8 cellular contexts compared by ENCODE assay signal in the genomic region with DNA sequence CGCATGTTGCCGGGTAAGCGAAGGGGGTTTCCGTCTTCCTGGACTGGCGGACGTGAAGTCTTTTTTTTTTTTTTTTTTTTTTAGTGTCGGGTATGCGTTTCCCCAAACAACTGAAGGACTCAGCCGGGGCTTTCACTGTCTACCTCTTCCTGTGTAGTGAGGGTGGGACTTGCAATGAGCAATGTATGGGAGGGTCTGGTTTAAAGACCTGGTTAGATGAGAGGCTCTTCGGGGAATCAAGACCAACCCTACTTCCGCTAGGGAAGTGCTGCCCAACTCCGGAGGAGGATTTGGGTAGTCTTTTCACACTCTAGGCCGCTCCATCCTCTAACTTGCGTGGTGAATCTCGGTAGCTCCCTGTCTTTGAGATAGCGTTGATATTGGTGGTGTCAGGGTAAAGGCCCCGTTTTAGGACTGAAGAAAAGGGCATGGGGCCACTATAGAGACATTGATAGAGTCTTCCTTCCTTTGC. TPM values are rescaled to one million over a fixed set of nuclear protein-coding genes. Genes with fewer than 3 reads are reported as not detected.
A peak's percentile ranks its signal among the peaks of the same experiment; 100 is the strongest.
DNase-seq lines count a peak whose midpoint lies in the region; ATAC-seq and TF ChIP-seq lines count a peak whose summit lies in the region.

No MANE protein-coding gene starts in this region.

- in situ Hi-C loops in transverse colon (cut with MboI; ENCODE audit: low pct_ligation_motif_present in 1 of 4, low pct_unique_long_range_greater_than_20kb in 1 of 4, low sequenced_read_pairs in 3 of 4) = no loop called here

- H3K4me1 ChIP-seq in transverse colon = peaks cover 19 to 45% (median 34%) of the 10 kb centered on the region in 4 donors

- no peak for TF ChIP-seq POLR2A in transverse colon (IDR thresholded peaks at IDR 0.05)

- H3K27me3 ChIP-seq in transverse colon = no peaks in the 10 kb centered on the region

- no peaks in the 10 kb centered on the region for H3K36me3 ChIP-seq in transverse colon

- DNase-seq in CMK (ENCODE audit: low read depth) = peak; percentile 82
- DNase-seq in activated T-helper 9 cell treated with anti-CD3 and anti-CD28 coated beads, Interleukin-2, amount 50 U/mL, for 16 hours (ENCODE audit: low read depth) = peak; percentile 70
- peak; percentile 60 to 73 for DNase-seq in foreskin fibroblast
- DNase-seq in occipital lobe (lab: John Stamatoyannopoulos, UW) = peak; percentile 26
- peak; percentile 47 for DNase-seq in transverse colon

- TF ChIP-seq EP300 in transverse colon (IDR thresholded peaks at IDR 0.05; ENCODE audit: low read depth) = no peak

- no peaks in the 10 kb centered on the region for H3K9me3 ChIP-seq in transverse colon

- intact Hi-C loops in transverse colon (cut with DNase I; ENCODE audit: low total_unique reads) = no loop called here

- H3K27ac ChIP-seq in transverse colon = peak overlapping the region; percentile 98 to 99 (median 98)

- TF ChIP-seq CTCF in foreskin fibroblast (IDR thresholded peaks at IDR 0.05; ENCODE audit: low read depth, low read length) (no peak), transverse colon (IDR thresholded peaks at IDR 0.05) (no peak)

- 0% methylated on average over 17 of the region's 17 CpGs; no CpG with 5 or more reads in 1 of the 2 donors for WGBS in transverse colon (ENCODE audit: low coverage in 1 of 2), 2 donors

- H3K4me3 ChIP-seq in foreskin fibroblast (ENCODE audit: low read depth in 1 of 2, low read length in 2 of 2) (peak overlapping the region; percentile 68 to 100), transverse colon (peak overlapping the region; percentile 81 to 97 (median 90))

- ATAC-seq in GM19395 (IDR thresholded peaks at IDR 0.05; ENCODE audit: unreplicated experiment) = peak; percentile 44
- ATAC-seq in HG03469 (IDR thresholded peaks at IDR 0.05; ENCODE audit: unreplicated experiment) = peak; percentile 27

TF ChIP-seq in PFSK-1, 5 proteins besides CTCF, POLR2A, EP300 and RAD21:
- TF ChIP-seq REST (IDR thresholded peaks at IDR 0.05; ENCODE audit: insufficient read depth in 1 of 2, low read depth in 2 of 2, low read length in 2 of 2) = no peak
- TF ChIP-seq SIN3A (IDR thresholded peaks at IDR 0.05; ENCODE audit: borderline replicate concordance, insufficient read depth, low read length) = peak; percentile 53; the same call in 1 of the 2 replicates
- no peak for TF ChIP-seq FOXP2 (optimal IDR thresholded peaks at IDR 0.05; ENCODE audit: borderline replicate concordance, extremely low read depth, extremely low read length, insufficient read depth)
- peak; percentile 70; the same call in 1 of the 2 replicates for TF ChIP-seq TAF1 (IDR thresholded peaks at IDR 0.05; ENCODE audit: borderline replicate concordance, insufficient read depth, low read length)
- no peak for TF ChIP-seq POLR2AphosphoS5 (IDR thresholded peaks at IDR 0.05; ENCODE audit: low read depth, low read length)

RNA-seq across cellular contexts. Expression of gene PRRC2C, which starts 0.8 kb away (rescaled TPM):
- 61.2 TPM for polyA plus RNA-seq in PFSK-1 (2012; ENCODE audit: insufficient read length, low read depth)
- total RNA-seq in occipital lobe = 34.2 TPM
- total RNA-seq in transverse colon = 100 to 1,000 TPM in 2 of 4 donors, 10 to 100 TPM in 2; 61.7 to 125 (median 94.9) TPM

Comparison
In these comparisons a context has a peak if more than half of its experiments do, and no peak if none do; other contexts are left out.
1. Peak in every context shown above with its lines: DNase-seq, ATAC-seq, H3K4me3 ChIP-seq and H3K27ac ChIP-seq.
2. DNase-seq: peak in every context shown above with its lines; median percentile 82 in CMK; 70 in activated T-helper 9 cell treated with anti-CD3 and anti-CD28 coated beads, Interleukin-2, amount 50 U/mL, for 16 hours; 66 in foreskin fibroblast; 47 in transverse colon; 26 in occipital lobe.